In the genomic region with DNA sequence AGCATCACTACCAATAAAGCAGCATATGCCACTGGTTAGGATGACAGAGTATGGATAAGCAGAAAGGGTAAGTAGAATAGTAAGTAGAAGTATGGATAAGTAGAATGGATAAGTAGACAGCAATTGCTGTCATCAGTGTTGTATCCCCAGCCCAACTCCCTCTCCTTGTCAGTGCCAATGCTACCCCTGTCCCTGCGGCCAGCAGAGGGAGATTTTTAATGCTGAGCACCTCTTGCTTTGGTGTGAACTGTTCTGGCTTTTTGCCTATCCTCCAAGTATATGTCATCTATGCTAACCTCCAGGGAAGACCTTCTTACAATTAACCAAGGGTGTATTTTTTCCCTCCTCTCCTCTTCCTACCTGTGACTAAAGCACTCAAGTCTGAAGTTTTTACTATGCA, we compare ENCODE assay signal across 8 cellular contexts.
DNase-seq lines count a peak whose midpoint lies in the region; ATAC-seq and TF ChIP-seq lines count a peak whose summit lies in the region.

No MANE protein-coding gene starts in this region.

- ATAC-seq in psoas muscle (no peak), HG02884 (IDR thresholded peaks at IDR 0.05; ENCODE audit: unreplicated experiment) (no peak), GM21723 (IDR thresholded peaks at IDR 0.05; ENCODE audit: unreplicated experiment) (no peak)

- TF ChIP-seq CTCF in psoas muscle (IDR thresholded peaks at IDR 0.05), result peak; percentile 10

- no peaks in the 10 kb centered on the region for H3K36me3 ChIP-seq in psoas muscle (ENCODE audit: insufficient read depth in 1 of 2, low read depth in 1 of 2)

- no peak overlapping the region for H3K4me3 ChIP-seq in psoas muscle

- H3K9me3 ChIP-seq in psoas muscle, result no peaks in the 10 kb centered on the region

- DNase-seq in NCI-H2107 treated with DMSO at 0.1 percent for 48 hours (lab: John Stamatoyannopoulos, UW; ENCODE audit: unreplicated experiment) (peak; percentile 1), NCI-H2107 (lab: John Stamatoyannopoulos, UW) (no peak), NCI-H1105 treated with DMSO at 0.1 percent for 48 hours (lab: John Stamatoyannopoulos, UW) (peak; percentile 41), cerebellar cortex (ENCODE audit: low spot score) (peak; percentile 54), psoas muscle (no peak), NOMO-1 treated with dmso at 0.1 percent for 144 hours (lab: John Stamatoyannopoulos, UW; ENCODE audit: unreplicated experiment) (no peak)

- no peak overlapping the region for H3K27ac ChIP-seq in psoas muscle

- 50 to 55% (median 50%) methylated on average over 1 of the region's 1 CpG for WGBS in psoas muscle, 3 donors

- no peaks in the 10 kb centered on the region for H3K27me3 ChIP-seq in psoas muscle (ENCODE audit: insufficient read depth in 3 of 3, low read length in 2 of 3)

- intact Hi-C loops in psoas muscle (cut with DNase I), result no loop called here

- no peaks in the 10 kb centered on the region for H3K4me1 ChIP-seq in psoas muscle

Comparison
In these comparisons a context has a peak if more than half of its experiments do, and no peak if none do; other contexts are left out.
1. DNase-seq: peak in NCI-H2107 treated with DMSO at 0.1 percent for 48 hours (single experiment), NCI-H1105 treated with DMSO at 0.1 percent for 48 hours (single experiment) and cerebellar cortex (single experiment); none in NCI-H2107 (single experiment), psoas muscle (0 of 2) and NOMO-1 treated with dmso at 0.1 percent for 144 hours (single experiment).